9 cellular contexts compared by ENCODE assay signal in the genomic region with DNA sequence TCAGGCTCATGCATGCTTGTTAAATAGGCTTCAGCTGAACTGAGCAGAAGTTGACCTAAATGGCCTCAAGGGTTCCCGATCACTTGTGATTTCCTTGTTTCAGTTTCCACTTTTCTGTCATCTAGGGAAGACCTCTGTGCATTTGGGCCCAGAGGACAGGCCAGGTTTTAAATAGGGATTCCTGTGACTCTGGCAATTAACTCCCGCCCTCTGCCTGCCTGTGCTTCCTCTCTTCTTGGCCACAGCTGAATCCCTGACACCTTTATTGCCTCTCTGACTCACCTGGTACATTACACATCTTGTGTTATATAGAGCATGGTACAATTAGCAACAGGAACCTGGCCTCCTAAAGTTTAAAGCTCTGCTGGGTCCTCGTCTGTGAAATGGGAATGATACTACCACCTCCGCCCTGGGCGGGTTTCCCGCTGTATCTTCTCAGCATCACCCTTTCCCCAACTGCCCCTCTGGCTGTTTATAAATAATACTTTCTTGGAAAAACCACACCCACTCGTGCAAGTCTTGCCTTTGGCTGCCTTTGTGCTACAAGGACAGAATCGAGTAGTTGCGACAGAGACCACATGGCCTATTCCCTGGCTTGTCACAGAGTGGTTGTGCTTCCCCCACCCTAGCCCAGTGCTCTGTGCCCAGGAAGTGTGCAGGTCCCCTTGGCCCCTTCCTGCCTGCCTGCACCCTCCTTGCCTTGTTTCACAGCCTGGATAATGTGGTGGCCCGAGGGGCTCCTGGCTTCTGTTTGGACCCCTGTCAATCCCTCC. TPM values are rescaled to one million over a fixed set of nuclear protein-coding genes. Genes with fewer than 3 reads are reported as not detected.
DNase-seq lines count a peak whose midpoint lies in the region; ATAC-seq, FAIRE-seq and TF ChIP-seq lines count a peak whose summit lies in the region.
"Had no signal": no experiment of that assay in that cellular context is flagged by ENCODE, and none has a peak within 500 bp of the region (broad histone marks: within the 10 kb centered on the region; RNA-seq: fewer than 3 reads in every experiment).

No MANE protein-coding gene starts in this region.

- H3K36me3 ChIP-seq in transverse colon (no peaks in the 10 kb centered on the region), A673 (ENCODE audit: insufficient read depth, low read length, poor library complexity, severe bottlenecking) (no peaks in the 10 kb centered on the region)

- no peaks in the 10 kb centered on the region for H3K9me3 ChIP-seq in transverse colon
- H3K9me3 ChIP-seq in A673 (ENCODE audit: low read depth, low read length, poor library complexity, severe bottlenecking), result no peaks in the 10 kb centered on the region

- in situ Hi-C loops in transverse colon (cut with MboI; ENCODE audit: low pct_ligation_motif_present in 1 of 4, low pct_unique_long_range_greater_than_20kb in 1 of 4, low sequenced_read_pairs in 3 of 4), result loop anchor here in 1 of 4 donors (25.0 kb wide), 1 partner anchor 219 kb away; no protein-coding TSS in a partner anchor

- peak in 1 of 5 experiments; percentile 23 for TF ChIP-seq CTCF in transverse colon (IDR thresholded peaks at IDR 0.05)
- no peak for TF ChIP-seq CTCF in A673 (conservative IDR thresholded peaks at IDR 0.05; ENCODE audit: low read depth, low read length)

- H3K27ac Mint-ChIP-seq in T-helper 2 cell treated with Interferon-gamma antibody and Interleukin-4, amounts not matched to agents 5 μg/mL and 100 μg/mL, for 36 hours, result peak overlapping the region; percentile 33
- peak overlapping the region; percentile 44 for H3K27ac Mint-ChIP-seq in activated T-helper 2 cell treated with anti-CD3 and anti-CD28 coated beads, Interferon-gamma antibody, Interleukin-2, Interleukin-4, amounts not matched to agents 10 μg/mL and 5 μg/mL and 100 μg/mL, durations not matched to agents 14 hours and 24 hours and 36 hours

- H3K27me3 Mint-ChIP-seq in T-helper 2 cell treated with Interferon-gamma antibody and Interleukin-4, amounts not matched to agents 5 μg/mL and 100 μg/mL, for 36 hours (ENCODE audit: low read depth), result no peaks in the 10 kb centered on the region
- H3K27me3 Mint-ChIP-seq in activated T-helper 2 cell treated with anti-CD3 and anti-CD28 coated beads, Interferon-gamma antibody, Interleukin-2, Interleukin-4, amounts not matched to agents 10 μg/mL and 5 μg/mL and 100 μg/mL, durations not matched to agents 14 hours and 24 hours and 36 hours (ENCODE audit: low read depth), result peaks cover 3% of the 10 kb centered on the region

- no peak for FAIRE-seq in H54 (lab: Jason Lieb, UNC)

- TF ChIP-seq POLR2A in transverse colon (IDR thresholded peaks at IDR 0.05) (no peak), H54 (IDR thresholded peaks at IDR 0.05; ENCODE audit: low read depth, low read length) (no peak)

- H3K4me1 ChIP-seq in transverse colon, result peaks cover 7 to 35% (median 24%) of the 10 kb centered on the region in 4 donors
- peaks cover 15% of the 10 kb centered on the region for H3K4me1 ChIP-seq in A673 (ENCODE audit: insufficient read depth, low read length, poor library complexity, severe bottlenecking)

- peaks cover 30% of the 10 kb centered on the region for H3K4me1 Mint-ChIP-seq in T-helper 2 cell treated with Interferon-gamma antibody and Interleukin-4, amounts not matched to agents 5 μg/mL and 100 μg/mL, for 36 hours (ENCODE audit: low read depth)
- peaks cover 34% of the 10 kb centered on the region for H3K4me1 Mint-ChIP-seq in activated T-helper 2 cell treated with anti-CD3 and anti-CD28 coated beads, Interferon-gamma antibody, Interleukin-2, Interleukin-4, amounts not matched to agents 10 μg/mL and 5 μg/mL and 100 μg/mL, durations not matched to agents 14 hours and 24 hours and 36 hours (ENCODE audit: low read depth)

- no peak for DNase-seq in T-helper 2 cell treated with Interferon-gamma antibody and Interleukin-4, amounts not matched to agents 5 μg/mL and 100 μg/mL, for 36 hours (ENCODE audit: low spot score)
- DNase-seq in T-helper 2 cell (no peak), left colon (peak; percentile 56 to 80), transverse colon (peak; percentile 64), H54 (ENCODE audit: insufficient read length, low spot score) (no peak), A673 (ENCODE audit: low spot score) (no peak)
- no peak for DNase-seq in activated T-helper 2 cell treated with anti-CD3 and anti-CD28 coated beads, Interferon-gamma antibody, Interleukin-2, Interleukin-4, amounts not matched to agents 10 μg/mL and 5 μg/mL and 100 μg/mL, durations not matched to agents 14 hours and 24 hours and 36 hours (ENCODE audit: low spot score)

- H3K27me3 ChIP-seq in transverse colon (no peaks in the 10 kb centered on the region), A673 (replicated peaks; ENCODE audit: insufficient read depth, low read depth, low read length, poor library complexity) (no peaks in the 10 kb centered on the region)

- peaks cover 6% of the 10 kb centered on the region for H3K36me3 Mint-ChIP-seq in T-helper 2 cell treated with Interferon-gamma antibody and Interleukin-4, amounts not matched to agents 5 μg/mL and 100 μg/mL, for 36 hours (ENCODE audit: low read depth)
- peaks cover 19% of the 10 kb centered on the region for H3K36me3 Mint-ChIP-seq in activated T-helper 2 cell treated with anti-CD3 and anti-CD28 coated beads, Interferon-gamma antibody, Interleukin-2, Interleukin-4, amounts not matched to agents 10 μg/mL and 5 μg/mL and 100 μg/mL, durations not matched to agents 14 hours and 24 hours and 36 hours (ENCODE audit: low read depth)

- no peak for TF ChIP-seq EP300 in transverse colon (IDR thresholded peaks at IDR 0.05; ENCODE audit: low read depth)

- H3K4me3 ChIP-seq in transverse colon (no peak overlapping the region), A673 (ENCODE audit: low read depth, low read length, poor library complexity, severe bottlenecking) (no peak overlapping the region)

- H3K9me3 Mint-ChIP-seq in T-helper 2 cell treated with Interferon-gamma antibody and Interleukin-4, amounts not matched to agents 5 μg/mL and 100 μg/mL, for 36 hours, result no peaks in the 10 kb centered on the region
- H3K9me3 Mint-ChIP-seq in activated T-helper 2 cell treated with anti-CD3 and anti-CD28 coated beads, Interferon-gamma antibody, Interleukin-2, Interleukin-4, amounts not matched to agents 10 μg/mL and 5 μg/mL and 100 μg/mL, durations not matched to agents 14 hours and 24 hours and 36 hours, result no peaks in the 10 kb centered on the region
- H3K9me3 Mint-ChIP-seq: stimulated activated naive CD8-positive, alpha-beta T cell treated with anti-CD3 and anti-CD28 coated beads, Interleukin-15, Interleukin-2, amounts not matched to agents 100 ng/mL and 50 ng/mL, for 24 hours had no signal

- H3K4me3 Mint-ChIP-seq in T-helper 2 cell treated with Interferon-gamma antibody and Interleukin-4, amounts not matched to agents 5 μg/mL and 100 μg/mL, for 36 hours, result no peak overlapping the region
- H3K4me3 Mint-ChIP-seq in activated T-helper 2 cell treated with anti-CD3 and anti-CD28 coated beads, Interferon-gamma antibody, Interleukin-2, Interleukin-4, amounts not matched to agents 10 μg/mL and 5 μg/mL and 100 μg/mL, durations not matched to agents 14 hours and 24 hours and 36 hours (ENCODE audit: low read depth), result no peak overlapping the region
- H3K4me3 Mint-ChIP-seq: stimulated activated naive CD8-positive, alpha-beta T cell treated with anti-CD3 and anti-CD28 coated beads, Interleukin-15, Interleukin-2, amounts not matched to agents 100 ng/mL and 50 ng/mL, for 24 hours had no signal

- CTCF ChIA-PET in A673 (lab: Charles Lee), result interaction anchor here (0.6 kb wide), 1 partner anchor 23 kb away, joined by 4 read pairs; no protein-coding TSS in a partner anchor

- H3K27ac ChIP-seq in transverse colon, result peak overlapping the region; percentile 35 to 52 (median 42)
- no peak overlapping the region for H3K27ac ChIP-seq in A673 (ENCODE audit: low read depth, low read length, poor library complexity, severe bottlenecking)

- POLR2A ChIA-PET in A673 (lab: Charles Lee; ENCODE audit: low non-redundant PET), result no interaction called here

- intact Hi-C loops in activated T-helper 2 cell treated with anti-CD3 and anti-CD28 coated beads, Interferon-gamma antibody, Interleukin-2, Interleukin-4, amounts not matched to agents 10 μg/mL and 5 μg/mL and 100 μg/mL, durations not matched to agents 14 hours and 24 hours and 36 hours (cut with micrococcal nuclease), result no loop called here
- intact Hi-C loops in left colon (cut with DNase I, micrococcal nuclease) (loop anchor here in 1 of 2 donors (10.0 kb wide), 1 partner anchor 52 kb away; no protein-coding TSS in a partner anchor), transverse colon (cut with DNase I; ENCODE audit: low total_unique reads) (no loop called here), A673 (cut with micrococcal nuclease; ENCODE audit: unreplicated experiment) (loop anchor here (1.0 kb wide), 1 partner anchor 83 kb away; no protein-coding TSS in a partner anchor)

- no TSS peak for BruUV-seq in A673 (replicated peaks; lab: Mats Ljungman, UMichigan)

- WGBS in transverse colon (ENCODE audit: low coverage in 1 of 2), 2 donors, result 42 to 45% methylated on average over 5 to 10 of the region's 10 CpGs

- ATAC-seq in left colon (peak; percentile 89), GM18870 (IDR thresholded peaks at IDR 0.05; ENCODE audit: unreplicated experiment) (no peak)

RNA-seq across cellular contexts. Expression of a gene that starts 8.0 kb away (rescaled TPM):
- total RNA-seq in activated T-helper 2 cell treated with anti-CD3 and anti-CD28 coated beads, Interferon-gamma antibody, Interleukin-2, Interleukin-4, amounts not matched to agents 10 μg/mL and 5 μg/mL and 100 μg/mL, durations not matched to agents 14 hours and 24 hours and 36 hours, result 27.4 and 33.5 TPM in 2 replicates
- total RNA-seq in left colon (10 to 100 TPM in 1 of 2 donors, 1 to 10 TPM in 1; 9.4 to 11.0 TPM), transverse colon (10 to 100 TPM in 1 of 4 donors, 1 to 10 TPM in 3; 1.5 to 11.9 (median 6.1) TPM), A673 (2021) (7.1 and 7.2 TPM in 2 replicates)

Comparison
In these comparisons a context has a peak if more than half of its experiments do, and no peak if none do; other contexts are left out.
1. DNase-seq: peak in left colon (2 of 2) and transverse colon (single experiment); none in T-helper 2 cell treated with Interferon-gamma antibody and Interleukin-4, amounts not matched to agents 5 μg/mL and 100 μg/mL, for 36 hours (single experiment), T-helper 2 cell (0 of 5), activated T-helper 2 cell treated with anti-CD3 and anti-CD28 coated beads, Interferon-gamma antibody, Interleukin-2, Interleukin-4, amounts not matched to agents 10 μg/mL and 5 μg/mL and 100 μg/mL, durations not matched to agents 14 hours and 24 hours and 36 hours (single experiment), H54 (single experiment) and A673 (single experiment).